15 cellular contexts compared by ENCODE assay signal in genomic region chr14:82872494-82872893, GRCh38.
A peak's percentile ranks its signal among the peaks of the same experiment; 100 is the strongest.
DNase-seq lines count a peak whose midpoint lies in the region; ATAC-seq and TF ChIP-seq lines count a peak whose summit lies in the region.
"Had no signal": no experiment of that assay in that cellular context is flagged by ENCODE, and none has a peak within 500 bp of the region (broad histone marks: within the 10 kb centered on the region; RNA-seq: fewer than 3 reads in every experiment).

No MANE protein-coding gene starts in this region.

- H3K9me3 ChIP-seq in left ventricle myocardium inferior (replicated peaks) (no peaks in the 10 kb centered on the region), right cardiac atrium (ENCODE audit: control insufficient read depth, low read length) (no peaks in the 10 kb centered on the region), OCI-LY1 (ENCODE audit: low read length) (no peaks in the 10 kb centered on the region), Peyer's patch (peaks cover 0 to 3% (median 0%) of the 10 kb centered on the region in 4 donors)
- H3K9me3 ChIP-seq: ovary, thoracic aorta had no signal

- ATAC-seq in right cardiac atrium (no peak), GM19351 (IDR thresholded peaks at IDR 0.05; ENCODE audit: unreplicated experiment) (no peak)

- H3K4me2 ChIP-seq in OCI-LY1 (ENCODE audit: low read length), result no peak overlapping the region

- WGBS in right cardiac atrium, result 51% methylated on average over 8 of the region's 8 CpGs

- H3K27ac ChIP-seq in left ventricle myocardium inferior (replicated peaks), result no peak overlapping the region
- no peak overlapping the region for H3K27ac ChIP-seq in right cardiac atrium (ENCODE audit: low read length)
- no peak overlapping the region for H3K27ac ChIP-seq in OCI-LY1 (ENCODE audit: low read depth, low read length, poor library complexity, severe bottlenecking)
- H3K27ac ChIP-seq in Peyer's patch, result no peak overlapping the region
- H3K27ac ChIP-seq: ovary, thoracic aorta had no signal

- H3K4me1 ChIP-seq in left ventricle myocardium inferior, result no peaks in the 10 kb centered on the region
- no peaks in the 10 kb centered on the region for H3K4me1 ChIP-seq in right cardiac atrium (ENCODE audit: control insufficient read depth, insufficient read depth, low read length)
- no peaks in the 10 kb centered on the region for H3K4me1 ChIP-seq in OCI-LY1 (ENCODE audit: insufficient read depth, low read length, severe bottlenecking)
- no peaks in the 10 kb centered on the region for H3K4me1 ChIP-seq in Peyer's patch

- no peak overlapping the region for H3K4me3 ChIP-seq in left ventricle myocardium inferior
- no peak overlapping the region for H3K4me3 ChIP-seq in right cardiac atrium (ENCODE audit: low read length)
- no peak overlapping the region for H3K4me3 ChIP-seq in OCI-LY1 (ENCODE audit: low read depth, low read length, poor library complexity, severe bottlenecking)
- H3K4me3 ChIP-seq in Peyer's patch, result no peak overlapping the region
- H3K4me3 ChIP-seq: ovary, thoracic aorta had no signal

- no peaks in the 10 kb centered on the region for H3K36me3 ChIP-seq in left ventricle myocardium inferior
- H3K36me3 ChIP-seq in OCI-LY1 (ENCODE audit: insufficient read depth, low read length), result no peaks in the 10 kb centered on the region
- H3K36me3 ChIP-seq in Peyer's patch, result no peaks in the 10 kb centered on the region
- H3K36me3 ChIP-seq: ovary, thoracic aorta had no signal

- no peak overlapping the region for H3K9ac ChIP-seq in OCI-LY1 (ENCODE audit: low read length)

- intact Hi-C loops in left ventricle myocardium inferior (cut with micrococcal nuclease), result no loop called here
- intact Hi-C loops in right cardiac atrium (cut with DNase I), result no loop called here

- H4K20me1 ChIP-seq in OCI-LY1 (ENCODE audit: insufficient read depth, low read length), result no peaks in the 10 kb centered on the region

- no peak overlapping the region for H2AFZ ChIP-seq in OCI-LY1 (ENCODE audit: low read length)

- DNase-seq in left ventricle myocardium inferior, result no peak
- DNase-seq in right cardiac atrium, result no peak
- peak; percentile 12 for DNase-seq in globus pallidus (ENCODE audit: low spot score)
- no peak for DNase-seq in amygdala (lab: John Stamatoyannopoulos, UW)
- no peak for DNase-seq in Peyer's patch
- DNase-seq in activated CD8-positive, alpha-beta memory T cell treated with anti-CD3 and anti-CD28 coated beads, Interleukin-2, amount 50 U/mL, for 48 hours, result no peak
- DNase-seq: activated B cell treated with CpG ODN at 0.5 μM for 24 hours; KG1; NCI-H2029 treated with DMSO at 0.1 percent for 48 hours; NK-92 treated with Interleukin-12 subunit alpha and Interleukin-12 subunit beta, amount 100 ng/mL, for 24 hours; ovary; stimulated activated CD4-positive, alpha-beta T cell treated with anti-CD3 and anti-CD28 coated beads, Interleukin-12 subunit alpha, Interleukin-12 subunit beta, amount 100 ng/mL, for 4 hours had no signal

- no peaks in the 10 kb centered on the region for H3K9me2 ChIP-seq in OCI-LY1 (ENCODE audit: low read depth, low read length)

- no peaks in the 10 kb centered on the region for H3F3A ChIP-seq in OCI-LY1 (ENCODE audit: insufficient read depth, low read length)

- no peak for TF ChIP-seq POLR2A in Peyer's patch (IDR thresholded peaks at IDR 0.05)

- peak; percentile 11 for TF ChIP-seq CTCF in left ventricle myocardium inferior (IDR thresholded peaks at IDR 0.05; ENCODE audit: borderline replicate concordance)
- TF ChIP-seq CTCF in OCI-LY1 (IDR thresholded peaks at IDR 0.05; ENCODE audit: low read length), result peak; percentile 62; the same call in 1 of the 2 replicates
- no peak for TF ChIP-seq CTCF in Peyer's patch (IDR thresholded peaks at IDR 0.05)

- H3K27me3 ChIP-seq in left ventricle myocardium inferior (ENCODE audit: low read depth), result no peaks in the 10 kb centered on the region
- no peaks in the 10 kb centered on the region for H3K27me3 ChIP-seq in right cardiac atrium (ENCODE audit: control insufficient read depth, insufficient read depth)
- H3K27me3 ChIP-seq in OCI-LY1 (ENCODE audit: insufficient read depth, low read length), result no peaks in the 10 kb centered on the region
- H3K27me3 ChIP-seq in Peyer's patch, result no peaks in the 10 kb centered on the region
- H3K27me3 ChIP-seq: ovary had no signal

- no peaks in the 10 kb centered on the region for H3K79me2 ChIP-seq in OCI-LY1 (ENCODE audit: insufficient read depth, low read length)

Comparison
In these comparisons a context has a peak if more than half of its experiments do, and no peak if none do; other contexts are left out.
1. CTCF ChIP-seq: peak in left ventricle myocardium inferior (single experiment) and OCI-LY1 (single experiment); none in Peyer's patch (0 of 6).